Comparison of ENCODE assay signal across 16 cellular contexts in the genomic region with DNA sequence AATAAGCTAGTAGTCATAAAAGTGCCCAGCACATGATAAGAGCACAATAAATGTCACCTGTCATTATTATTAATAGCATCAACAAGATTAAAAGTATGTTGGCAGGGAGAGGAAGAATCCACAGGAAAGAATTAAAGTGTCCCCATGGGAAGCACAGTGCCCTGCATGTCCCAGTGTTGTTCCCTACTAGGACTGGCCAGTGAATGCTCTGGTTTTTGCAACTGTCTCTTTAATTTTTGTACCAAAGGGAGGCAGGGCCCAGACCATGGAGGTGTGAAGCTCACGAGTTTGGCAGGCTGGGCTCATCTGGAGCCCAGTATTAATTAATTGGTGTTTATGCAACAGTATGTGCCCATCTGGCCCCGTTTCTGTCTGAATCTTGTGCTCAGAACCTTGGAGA.
DNase-seq lines count a peak whose midpoint lies in the region; ATAC-seq and TF ChIP-seq lines count a peak whose summit lies in the region.
"Had no signal": no experiment of that assay in that cellular context is flagged by ENCODE, and none has a peak within 500 bp of the region (broad histone marks: within the 10 kb centered on the region; RNA-seq: fewer than 3 reads in every experiment).

No MANE protein-coding gene starts in this region.

- peak overlapping the region; percentile 60 for H2AFZ ChIP-seq in DND-41 (ENCODE audit: low read depth, low read length)

- H3K4me3 ChIP-seq in DND-41 (ENCODE audit: low read depth in 1 of 2, low read length in 2 of 2) = no peak overlapping the region
- H3K4me3 ChIP-seq: breast epithelium, neural progenitor cell, tibial nerve had no signal

- peaks cover 30% of the 10 kb centered on the region for H3K4me1 ChIP-seq in DND-41 (ENCODE audit: insufficient read depth, low read length)
- H3K4me1 ChIP-seq: breast epithelium, neural progenitor cell had no signal

- no peak overlapping the region for H3K4me2 ChIP-seq in DND-41 (ENCODE audit: insufficient read depth, low read length)

- no peak overlapping the region for H3K4me3 Mint-ChIP-seq in brain
- no peak overlapping the region for H3K4me3 Mint-ChIP-seq in nephron
- H3K4me3 Mint-ChIP-seq: activated T-helper 17 cell treated with anti-CD3 and anti-CD28 coated beads, Interleukin-2, amount 50 U/mL, for 72 hours; neural progenitor cell; stimulated activated effector memory CD8-positive, alpha-beta T cell treated with anti-CD3 and anti-CD28 coated beads, Interleukin-12 subunit alpha, Interleukin-12 subunit beta, amount 100 ng/mL, for 72 hours; T-helper 2 cell treated with Interferon-gamma antibody and Interleukin-4, amounts not matched to agents 5 μg/mL and 100 μg/mL, for 36 hours had no signal

- H3K36me3 ChIP-seq in DND-41 (ENCODE audit: insufficient read depth, low read length) = no peaks in the 10 kb centered on the region
- H3K36me3 ChIP-seq: breast epithelium, neural progenitor cell, tibial nerve had no signal

- H3K36me3 Mint-ChIP-seq in brain (no peaks in the 10 kb centered on the region), nephron (ENCODE audit: low read depth) (peaks cover under 1% of the 10 kb centered on the region)
- H3K36me3 Mint-ChIP-seq: CD4-positive, alpha-beta memory T cell; neural progenitor cell; stimulated activated effector memory CD8-positive, alpha-beta T cell treated with anti-CD3 and anti-CD28 coated beads, Interleukin-12 subunit alpha, Interleukin-12 subunit beta, amount 100 ng/mL, for 72 hours had no signal

- no peaks in the 10 kb centered on the region for H3K79me2 ChIP-seq in DND-41 (ENCODE audit: insufficient read depth, low read length)

- no peak overlapping the region for H3K9ac ChIP-seq in DND-41 (ENCODE audit: low read depth, low read length)
- H3K9ac ChIP-seq: neural progenitor cell had no signal

- peaks cover 69% of the 10 kb centered on the region for H3K4me1 Mint-ChIP-seq in brain
- peaks cover 64% of the 10 kb centered on the region for H3K4me1 Mint-ChIP-seq in nephron

- H3K27ac Mint-ChIP-seq in brain (peak overlapping the region; percentile 20 to 88 (median 60)), nephron (peak overlapping the region; percentile 41 to 67 (median 65))
- H3K27ac Mint-ChIP-seq: activated T-helper 17 cell treated with anti-CD3 and anti-CD28 coated beads, Interleukin-2, amount 50 U/mL, for 72 hours; neural progenitor cell; stimulated activated effector memory CD8-positive, alpha-beta T cell treated with anti-CD3 and anti-CD28 coated beads, Interleukin-12 subunit alpha, Interleukin-12 subunit beta, amount 100 ng/mL, for 72 hours; T-helper 2 cell treated with Interferon-gamma antibody and Interleukin-4, amounts not matched to agents 5 μg/mL and 100 μg/mL, for 36 hours had no signal

- DNase-seq in DND-41 = no peak
- DNase-seq in Kasumi-1 (lab: John Stamatoyannopoulos, UW) = no peak
- no peak for DNase-seq in MV-4-11 (lab: John Stamatoyannopoulos, UW)

- H4K20me1 ChIP-seq in DND-41 (ENCODE audit: insufficient read depth, low read length) = no peaks in the 10 kb centered on the region

- H3K27me3 Mint-ChIP-seq in brain = peaks cover 11% of the 10 kb centered on the region
- H3K27me3 Mint-ChIP-seq in nephron (ENCODE audit: low read depth) = no peaks in the 10 kb centered on the region

- H3K27me3 ChIP-seq in DND-41 (ENCODE audit: insufficient read depth, low read length, poor library complexity) = no peaks in the 10 kb centered on the region
- H3K27me3 ChIP-seq: breast epithelium, tibial nerve had no signal

- no peaks in the 10 kb centered on the region for H3K9me3 Mint-ChIP-seq in brain
- H3K9me3 Mint-ChIP-seq in nephron = no peaks in the 10 kb centered on the region
- H3K9me3 Mint-ChIP-seq: activated T-helper 17 cell treated with anti-CD3 and anti-CD28 coated beads, Interleukin-2, amount 50 U/mL, for 72 hours; CD4-positive, alpha-beta memory T cell; neural progenitor cell; stimulated activated effector memory CD8-positive, alpha-beta T cell treated with anti-CD3 and anti-CD28 coated beads, Interleukin-12 subunit alpha, Interleukin-12 subunit beta, amount 100 ng/mL, for 72 hours; T-helper 2 cell treated with Interferon-gamma antibody and Interleukin-4, amounts not matched to agents 5 μg/mL and 100 μg/mL, for 36 hours had no signal

- no peaks in the 10 kb centered on the region for H3K9me3 ChIP-seq in DND-41 (ENCODE audit: insufficient read depth, low read length, severe bottlenecking)
- H3K9me3 ChIP-seq: breast epithelium, tibial nerve had no signal

- H3K27ac ChIP-seq in DND-41 (ENCODE audit: low read length) = peak overlapping the region; percentile 41; the same call in 1 of the 2 replicates
- H3K27ac ChIP-seq: breast epithelium, epithelial cell of prostate, neural progenitor cell, tibial nerve had no signal

- no peak for TF ChIP-seq CTCF in DND-41 (IDR thresholded peaks at IDR 0.05; ENCODE audit: borderline replicate concordance, extremely low read depth, low read length, poor library complexity, severe bottlenecking)
- TF ChIP-seq CTCF in brain (conservative IDR thresholded peaks at IDR 0.05) = no peak
- no peak for TF ChIP-seq CTCF in nephron (IDR thresholded peaks at IDR 0.05; ENCODE audit: unreplicated experiment in 3 of 3)

- ATAC-seq in DND-41 (ENCODE audit: insufficient read depth, low read depth) (no peak; the same call in 2 of the 3 replicates), HG03064 (IDR thresholded peaks at IDR 0.05; ENCODE audit: low read depth, unreplicated experiment) (peak; percentile 11), HG02588 (IDR thresholded peaks at IDR 0.05; ENCODE audit: unreplicated experiment) (no peak), HG02852 (IDR thresholded peaks at IDR 0.05; ENCODE audit: unreplicated experiment) (no peak)
